Comparison of ENCODE assay signal across 18 cellular contexts in genomic region chr16:2278272-2278608, GRCh38. TPM values are rescaled to one million over a fixed set of nuclear protein-coding genes. Genes with fewer than 3 reads are reported as not detected.
DNase-seq lines count a peak whose midpoint lies in the region; ATAC-seq, FAIRE-seq and TF ChIP-seq lines count a peak whose summit lies in the region.
"Had no signal": no experiment of that assay in that cellular context is flagged by ENCODE, and none has a peak within 500 bp of the region (broad histone marks: within the 10 kb centered on the region; RNA-seq: fewer than 3 reads in every experiment).

No MANE protein-coding gene starts in this region.

- H2BK5ac ChIP-seq in IMR-90 (ENCODE audit: low read depth, low read length, poor library complexity, severe bottlenecking), result no peak overlapping the region
- 0 out of 2 replicates have a peak overlapping the region, but pooled peaks have one; percentile 8 for H2BK5ac ChIP-seq in H1 (ENCODE audit: low read depth, low read length)

- TF ChIP-seq POLR2A in IMR-90 (IDR thresholded peaks at IDR 0.05; ENCODE audit: low read depth, low read length) (no peak), H1 (IDR thresholded peaks at IDR 0.05; ENCODE audit: control extremely low read depth in 1 of 2, low read depth in 2 of 2, low read length in 2 of 2) (no peak)

- no peak overlapping the region for H2BK15ac ChIP-seq in IMR-90 (ENCODE audit: low read depth, low read length)
- H2BK15ac ChIP-seq in H1 (ENCODE audit: low read length), result no peak overlapping the region

- no peak overlapping the region for H2BK12ac ChIP-seq in H1 (ENCODE audit: low read depth, low read length)

- no peak for TF ChIP-seq RAD21 in IMR-90 (IDR thresholded peaks at IDR 0.05; ENCODE audit: low read length)
- peak; percentile 38 to 48 for TF ChIP-seq RAD21 in H1 (IDR thresholded peaks at IDR 0.05 in 1 of 2, conservative IDR thresholded peaks at IDR 0.05 in 1 of 2; ENCODE audit: low read depth in 2 of 2, low read length in 2 of 2)

- CTCF ChIA-PET in IMR-90 (lab: Yijun Ruan, JAX) (no interaction called here), H1 (lab: Charles Lee; ENCODE audit: partially characterized antibody) (interaction anchor here (0.6 to 4.8 kb wide), 15 partner anchors 8 to 223 kb away, joined by 3 to 30 read pairs (median 3); no protein-coding TSS in a partner anchor)
- CTCF ChIA-PET in activated naive CD4-positive, alpha-beta T cell treated with anti-CD3 and anti-CD28 coated beads for 36 hours (lab: Charles Lee), result no interaction called here

- no peak overlapping the region for H2BK120ac ChIP-seq in IMR-90 (ENCODE audit: low read depth, low read length)
- no peak overlapping the region for H2BK120ac ChIP-seq in H1 (replicated peaks; ENCODE audit: low read depth, low read length)

- peaks cover 9% of the 10 kb centered on the region; the same call in 1 of the 2 replicates for H4K20me1 ChIP-seq in DND-41 (ENCODE audit: insufficient read depth, low read length)
- 0 out of 2 replicates have a peak, but pooled peaks cover under 1% of the 10 kb centered on the region for H4K20me1 ChIP-seq in IMR-90 (ENCODE audit: insufficient read depth, low read length)
- peaks cover 3 to 5% of the 10 kb centered on the region in 2 experiments for H4K20me1 ChIP-seq in H1 (replicated peaks in 1 of 2; ENCODE audit: control insufficient read depth in 1 of 2, insufficient read depth in 2 of 2, low read length in 2 of 2)
- H4K20me1 ChIP-seq in neural progenitor cell (ENCODE audit: low read depth), result no peaks in the 10 kb centered on the region

- ATAC-seq in DND-41 (ENCODE audit: insufficient read depth, low read depth) (0 out of 3 replicates have a peak, but pooled peaks have one; percentile 47), IMR-90 (ENCODE audit: low read depth) (no peak)
- no peak for ATAC-seq in activated naive CD4-positive, alpha-beta T cell treated with anti-CD3 and anti-CD28 coated beads, Interleukin-2, amount 50 U/mL, for 72 hours
- ATAC-seq: activated CD8-positive, alpha-beta memory T cell treated with anti-CD3 and anti-CD28 coated beads, Interleukin-2, amount 10 ng/mL, durations not matched to agents 7 days and 5 days; sciatic nerve; stimulated activated effector memory CD8-positive, alpha-beta T cell treated with anti-CD3 and anti-CD28 coated beads, Interleukin-12 subunit alpha, Interleukin-12 subunit beta, amount 100 ng/mL, for 72 hours had no signal

- TF ChIP-seq EP300 in H1 (IDR thresholded peaks at IDR 0.05; ENCODE audit: borderline replicate concordance in 1 of 2, low read depth in 2 of 2, low read length in 2 of 2), result no peak

- H2AK5ac ChIP-seq in IMR-90 (ENCODE audit: low read depth, low read length) (no peak overlapping the region), H1 (ENCODE audit: low read depth, low read length) (no peak overlapping the region)

- no peaks in the 10 kb centered on the region; the same call in 1 of the 2 replicates for H3K9me1 ChIP-seq in IMR-90 (ENCODE audit: insufficient read depth, low read length)

- no peak overlapping the region for H3K18ac ChIP-seq in IMR-90 (ENCODE audit: low read depth, low read length)
- H3K18ac ChIP-seq in H1 (ENCODE audit: extremely low read depth, low read length), result no peak overlapping the region

- no peak overlapping the region for H4K5ac ChIP-seq in IMR-90 (ENCODE audit: low read depth, low read length)
- H4K5ac ChIP-seq in H1 (ENCODE audit: insufficient read length, low read depth, low read length), result no peak overlapping the region

- no peaks in the 10 kb centered on the region for H3F3A ChIP-seq in neural progenitor cell (ENCODE audit: low read depth)

- H3K36me3 ChIP-seq in DND-41 (ENCODE audit: insufficient read depth, low read length), result no peaks in the 10 kb centered on the region
- peaks cover 1% of the 10 kb centered on the region; the same call in 1 of the 2 replicates for H3K36me3 ChIP-seq in IMR-90 (ENCODE audit: control insufficient read depth, insufficient read depth, low read length)
- no peaks in the 10 kb centered on the region for H3K36me3 ChIP-seq in H1 (ENCODE audit: control insufficient read depth in 2 of 4, insufficient read depth in 4 of 4, low read length in 3 of 4)
- no peaks in the 10 kb centered on the region for H3K36me3 ChIP-seq in neural progenitor cell

- peaks cover 2% of the 10 kb centered on the region for H3K27me3 Mint-ChIP-seq in neural progenitor cell (ENCODE audit: insufficient read depth, low read depth)
- H3K27me3 Mint-ChIP-seq in activated naive CD4-positive, alpha-beta T cell treated with anti-CD3 and anti-CD28 coated beads for 36 hours (ENCODE audit: low read depth), result no peaks in the 10 kb centered on the region
- H3K27me3 Mint-ChIP-seq: activated CD8-positive, alpha-beta memory T cell treated with anti-CD3 and anti-CD28 coated beads, Interleukin-2, amount 10 ng/mL, durations not matched to agents 7 days and 5 days had no signal

- H4K8ac ChIP-seq in IMR-90 (ENCODE audit: low read depth in 2 of 2, low read length in 2 of 2) (no peak overlapping the region), H1 (ENCODE audit: extremely low read depth, insufficient read depth, low read length) (peak overlapping the region; percentile 35; the same call in 1 of the 2 replicates)

- no peak overlapping the region for H3K9ac ChIP-seq in DND-41 (ENCODE audit: low read depth, low read length)
- no peak overlapping the region for H3K9ac ChIP-seq in IMR-90 (ENCODE audit: low read depth, low read length)
- H3K9ac ChIP-seq in H1 (replicated peaks in 1 of 4; ENCODE audit: extremely low read depth in 1 of 4, low read depth in 3 of 4, low read length in 3 of 4), result no peak overlapping the region
- H3K9ac ChIP-seq in neural progenitor cell, result no peak overlapping the region

- H3K14ac ChIP-seq in IMR-90 (replicated peaks; ENCODE audit: low read depth, low read length) (no peak overlapping the region), H1 (ENCODE audit: insufficient read length) (no peak overlapping the region)

- H3K23me2 ChIP-seq in H1 (ENCODE audit: low read depth, low read length), result no peaks in the 10 kb centered on the region

- 83% methylated on average over 4 of the region's 14 CpGs; no CpG with 5 or more reads in 1 of the 2 experiments for WGBS in IMR-90 (ENCODE audit: extremely low coverage in 2 of 2, insufficient read length in 1 of 2), 2 experiments
- 88% methylated on average over 13 of the region's 14 CpGs; no CpG with 5 or more reads in 1 of the 2 experiments for WGBS in H1 (ENCODE audit: extremely low coverage in 1 of 2, insufficient coverage in 1 of 2, insufficient read length in 1 of 2, insufficient replicate concordance in 2 of 2, low coverage in 1 of 2, low lambda C conversion rate in 2 of 2, missing lambda C conversion rate in 1 of 2), 2 experiments

- DNase-seq in DND-41 (no peak), IMR-90 (no peak), H1 (ENCODE audit: low read depth in 1 of 2, low spot score in 2 of 2) (no peak), neural progenitor cell (ENCODE audit: low spot score) (no peak)
- no peak for DNase-seq in activated naive CD4-positive, alpha-beta T cell treated with anti-CD3 and anti-CD28 coated beads for 36 hours
- no peak for DNase-seq in activated naive CD4-positive, alpha-beta T cell treated with Interleukin-2 at 50 U/mL for 16 hours
- no peak for DNase-seq in activated naive CD4-positive, alpha-beta T cell treated with anti-CD3 and anti-CD28 coated beads, Interleukin-2, amount 50 U/mL, for 72 hours (ENCODE audit: low spot score in 2 of 2)
- DNase-seq: activated CD4-positive, alpha-beta T cell treated with anti-CD3 and anti-CD28 coated beads for 48 hours; activated CD8-positive, alpha-beta memory T cell treated with anti-CD3 and anti-CD28 coated beads, Interleukin-2, amount 10 ng/mL, durations not matched to agents 7 days and 5 days; BE2C; central memory CD4-positive, alpha-beta T cell; NCI-H1694 treated with DMSO at 0.1 percent for 48 hours; NCI-H446; NK-92 treated with Interleukin-12 subunit alpha and Interleukin-12 subunit beta, amount 100 ng/mL, for 24 hours had no signal

- H3K79me1 ChIP-seq in IMR-90 (ENCODE audit: low read depth in 1 of 2, low read length in 2 of 2), result no peaks in the 10 kb centered on the region
- H3K79me1 ChIP-seq in H1 (ENCODE audit: low read depth, low read length), result no peaks in the 10 kb centered on the region

- no TSS peak for BruUV-seq in IMR-90 (replicated peaks; lab: Mats Ljungman, UMichigan)

- H3K79me2 ChIP-seq in DND-41 (ENCODE audit: insufficient read depth, low read length) (no peaks in the 10 kb centered on the region), H1 (ENCODE audit: control insufficient read depth in 1 of 2, insufficient read depth in 2 of 2, low read length in 2 of 2) (no peaks in the 10 kb centered on the region), neural progenitor cell (ENCODE audit: low read depth) (no peaks in the 10 kb centered on the region)

- H2AK9ac ChIP-seq in IMR-90 (replicated peaks; ENCODE audit: low read depth, low read length, poor library complexity), result no peak overlapping the region

- no peak overlapping the region for H2BK20ac ChIP-seq in IMR-90 (ENCODE audit: low read depth, low read length)
- H2BK20ac ChIP-seq in H1 (ENCODE audit: low read length), result no peak overlapping the region

- dilution Hi-C loops in IMR-90 (cut with HindIII; ENCODE audit: low sequenced_read_pairs, unreplicated experiment), result no loop called here

- H3K4ac ChIP-seq in IMR-90 (ENCODE audit: low read depth, low read length), result no peak overlapping the region
- H3K4ac ChIP-seq in H1 (replicated peaks; ENCODE audit: insufficient read length, low read depth, low read length), result no peak overlapping the region

- H3K4me1 ChIP-seq in DND-41 (ENCODE audit: insufficient read depth, low read length), result no peaks in the 10 kb centered on the region
- H3K4me1 ChIP-seq in IMR-90 (ENCODE audit: control insufficient read depth, insufficient read depth, low read length), result no peaks in the 10 kb centered on the region
- H3K4me1 ChIP-seq in H1 (replicated peaks in 1 of 4; ENCODE audit: control insufficient read depth in 3 of 4, insufficient read depth in 4 of 4, low read length in 3 of 4), result no peaks in the 10 kb centered on the region; a peak in 1 of 7 replicates
- no peaks in the 10 kb centered on the region for H3K4me1 ChIP-seq in neural progenitor cell
- H3K4me1 ChIP-seq: BE2C had no signal

- peaks cover 2% of the 10 kb centered on the region for H3K4me1 Mint-ChIP-seq in neural progenitor cell
- H3K4me1 Mint-ChIP-seq in activated naive CD4-positive, alpha-beta T cell treated with anti-CD3 and anti-CD28 coated beads for 36 hours (ENCODE audit: low read depth), result no peaks in the 10 kb centered on the region
- H3K4me1 Mint-ChIP-seq: activated CD8-positive, alpha-beta memory T cell treated with anti-CD3 and anti-CD28 coated beads, Interleukin-2, amount 10 ng/mL, durations not matched to agents 7 days and 5 days; stimulated activated effector memory CD8-positive, alpha-beta T cell treated with anti-CD3 and anti-CD28 coated beads, Interleukin-12 subunit alpha, Interleukin-12 subunit beta, amount 100 ng/mL, for 72 hours had no signal

- H2AFZ ChIP-seq in DND-41 (ENCODE audit: low read depth, low read length) (no peak overlapping the region), IMR-90 (replicated peaks; ENCODE audit: low read length, poor library complexity) (peak overlapping the region; percentile 14), H1 (ENCODE audit: low read length) (no peak overlapping the region), neural progenitor cell (replicated peaks) (no peak overlapping the region)

- H3K9me3 ChIP-seq in DND-41 (ENCODE audit: insufficient read depth, low read length, severe bottlenecking) (no peaks in the 10 kb centered on the region), IMR-90 (ENCODE audit: control insufficient read depth, insufficient read depth, low read length) (no peaks in the 10 kb centered on the region), H1 (ENCODE audit: insufficient read depth in 2 of 2, low read depth in 1 of 2, low read length in 1 of 2) (no peaks in the 10 kb centered on the region), neural progenitor cell (ENCODE audit: low read depth) (no peaks in the 10 kb centered on the region)
- H3K9me3 ChIP-seq: BE2C, thoracic aorta had no signal

- intact Hi-C loops in IMR-90 (cut with micrococcal nuclease), result no loop called here
- intact Hi-C loops in activated naive CD4-positive, alpha-beta T cell treated with anti-CD3 and anti-CD28 coated beads for 36 hours (cut with micrococcal nuclease), result no loop called here

- H3K4me3 ChIP-seq in DND-41 (ENCODE audit: low read depth in 1 of 2, low read length in 2 of 2) (no peak overlapping the region), IMR-90 (ENCODE audit: insufficient read depth, low read depth, low read length) (no peak overlapping the region), H1 (ENCODE audit: extremely low read depth in 1 of 4, insufficient read depth in 2 of 4, low read depth in 3 of 4, low read length in 4 of 4) (no peak overlapping the region), neural progenitor cell (no peak overlapping the region)
- H3K4me3 ChIP-seq: thoracic aorta had no signal

- in situ Hi-C loops in IMR-90 (cut with MboI; ENCODE audit: low sequenced_read_pairs), result loop anchor here (10.0 kb wide), 1 partner anchor 147 kb away; the partner anchor contains the start of gene CCNF

- TF ChIP-seq CTCF in DND-41 (IDR thresholded peaks at IDR 0.05; ENCODE audit: borderline replicate concordance, extremely low read depth, low read length, poor library complexity, severe bottlenecking) (peak; percentile 28), IMR-90 (conservative IDR thresholded peaks at IDR 0.05; ENCODE audit: low read depth, low read length) (no peak), H1 (IDR thresholded peaks at IDR 0.05; ENCODE audit: control extremely low read depth in 1 of 3, insufficient read depth in 1 of 3, low read depth in 1 of 3, low read length in 3 of 3) (peak; percentile 53 to 66 (median 54)), neural progenitor cell (IDR thresholded peaks at IDR 0.05) (peak; percentile 29)

- no peak overlapping the region for H3K27ac Mint-ChIP-seq in neural progenitor cell
- no peak overlapping the region for H3K27ac Mint-ChIP-seq in activated naive CD4-positive, alpha-beta T cell treated with anti-CD3 and anti-CD28 coated beads for 36 hours
- no peak overlapping the region for H3K27ac Mint-ChIP-seq in activated naive CD4-positive, alpha-beta T cell treated with anti-CD3 and anti-CD28 coated beads, Interleukin-2, amount 50 U/mL, for 72 hours
- H3K27ac Mint-ChIP-seq: activated CD8-positive, alpha-beta memory T cell treated with anti-CD3 and anti-CD28 coated beads, Interleukin-2, amount 10 ng/mL, durations not matched to agents 7 days and 5 days; stimulated activated effector memory CD8-positive, alpha-beta T cell treated with anti-CD3 and anti-CD28 coated beads, Interleukin-12 subunit alpha, Interleukin-12 subunit beta, amount 100 ng/mL, for 72 hours had no signal

- H3K4me3 Mint-ChIP-seq in neural progenitor cell, result no peak overlapping the region
- H3K4me3 Mint-ChIP-seq in activated naive CD4-positive, alpha-beta T cell treated with anti-CD3 and anti-CD28 coated beads for 36 hours, result no peak overlapping the region
- H3K4me3 Mint-ChIP-seq: activated CD8-positive, alpha-beta memory T cell treated with anti-CD3 and anti-CD28 coated beads, Interleukin-2, amount 10 ng/mL, durations not matched to agents 7 days and 5 days; stimulated activated effector memory CD8-positive, alpha-beta T cell treated with anti-CD3 and anti-CD28 coated beads, Interleukin-12 subunit alpha, Interleukin-12 subunit beta, amount 100 ng/mL, for 72 hours had no signal

- POLR2A ChIA-PET in IMR-90 (lab: Charles Lee; ENCODE audit: unreplicated experiment), result no interaction called here
- POLR2A ChIA-PET in H1 (lab: Charles Lee; ENCODE audit: partially characterized antibody), result interaction anchor here (0.6 to 3.6 kb wide), 11 partner anchors 8 to 325 kb away, joined by 3 to 29 read pairs (median 4); partner anchors contain the start of genes ECI1 and TRAF7

- H3K4me2 ChIP-seq in DND-41 (ENCODE audit: insufficient read depth, low read length), result no peak overlapping the region
- H3K4me2 ChIP-seq in IMR-90 (ENCODE audit: low read depth, low read length), result no peak overlapping the region
- H3K4me2 ChIP-seq in H1 (ENCODE audit: insufficient read depth in 1 of 2, low read depth in 2 of 2, low read length in 2 of 2), result no peak overlapping the region
- H3K4me2 ChIP-seq in neural progenitor cell, result no peak overlapping the region

- no peak overlapping the region for H3K27ac ChIP-seq in DND-41 (ENCODE audit: low read length)
- H3K27ac ChIP-seq in IMR-90 (ENCODE audit: insufficient read depth, low read length), result no peak overlapping the region
- H3K27ac ChIP-seq in H1 (ENCODE audit: low read depth, low read length), result no peak overlapping the region
- H3K27ac ChIP-seq in neural progenitor cell, result no peak overlapping the region
- H3K27ac ChIP-seq: thoracic aorta had no signal

- FAIRE-seq in H1 (lab: Jason Lieb, UNC), result no peak
- FAIRE-seq: TTC549 had no signal

- H3K56ac ChIP-seq in IMR-90 (ENCODE audit: extremely low read depth, insufficient read depth, low read length), result no peak overlapping the region
- H3K56ac ChIP-seq in H1 (replicated peaks; ENCODE audit: insufficient read length, low read depth, low read length), result no peak overlapping the region

- no peak overlapping the region for H4K91ac ChIP-seq in IMR-90 (ENCODE audit: insufficient read depth, low read depth, low read length)
- H4K91ac ChIP-seq in H1 (replicated peaks; ENCODE audit: insufficient read length, low read length), result no peak overlapping the region

- H3K27me3 ChIP-seq in DND-41 (ENCODE audit: insufficient read depth, low read length, poor library complexity) (no peaks in the 10 kb centered on the region), IMR-90 (ENCODE audit: control insufficient read depth, insufficient read depth, low read length) (peaks cover 35% of the 10 kb centered on the region), H1 (replicated peaks in 1 of 4; ENCODE audit: control insufficient read depth in 3 of 4, extremely low read depth in 1 of 4, insufficient read depth in 3 of 4, low read length in 3 of 4) (no peaks in the 10 kb centered on the region), neural progenitor cell (no peaks in the 10 kb centered on the region)
- H3K27me3 ChIP-seq: BE2C had no signal

- no peaks in the 10 kb centered on the region for H3K36me3 Mint-ChIP-seq in neural progenitor cell
- peaks cover 2% of the 10 kb centered on the region for H3K36me3 Mint-ChIP-seq in activated naive CD4-positive, alpha-beta T cell treated with anti-CD3 and anti-CD28 coated beads for 36 hours (ENCODE audit: low read depth)
- H3K36me3 Mint-ChIP-seq in activated naive CD4-positive, alpha-beta T cell treated with anti-CD3 and anti-CD28 coated beads, Interleukin-2, amount 50 U/mL, for 72 hours, result no peaks in the 10 kb centered on the region
- H3K36me3 Mint-ChIP-seq: activated CD8-positive, alpha-beta memory T cell treated with anti-CD3 and anti-CD28 coated beads, Interleukin-2, amount 10 ng/mL, durations not matched to agents 7 days and 5 days; stimulated activated effector memory CD8-positive, alpha-beta T cell treated with anti-CD3 and anti-CD28 coated beads, Interleukin-12 subunit alpha, Interleukin-12 subunit beta, amount 100 ng/mL, for 72 hours had no signal

- no peaks in the 10 kb centered on the region for H3K9me3 Mint-ChIP-seq in neural progenitor cell
- no peaks in the 10 kb centered on the region for H3K9me3 Mint-ChIP-seq in activated naive CD4-positive, alpha-beta T cell treated with anti-CD3 and anti-CD28 coated beads for 36 hours
- H3K9me3 Mint-ChIP-seq in activated naive CD4-positive, alpha-beta T cell treated with anti-CD3 and anti-CD28 coated beads, Interleukin-2, amount 50 U/mL, for 72 hours, result no peaks in the 10 kb centered on the region
- H3K9me3 Mint-ChIP-seq: stimulated activated effector memory CD8-positive, alpha-beta T cell treated with anti-CD3 and anti-CD28 coated beads, Interleukin-12 subunit alpha, Interleukin-12 subunit beta, amount 100 ng/mL, for 72 hours had no signal

- H3K23ac ChIP-seq in IMR-90 (ENCODE audit: low read depth, low read length) (no peak overlapping the region), H1 (ENCODE audit: insufficient read length) (no peak overlapping the region)

RNA-seq across cellular contexts. Expression of gene RNPS1, which starts 10.3 kb away (rescaled TPM):
- total RNA-seq in IMR-90 (2012; rRNA removed) (57.5 and 65.0 TPM in 2 replicates), neural progenitor cell (ENCODE audit: low replicate concordance) (176 and 284 TPM in 2 replicates)
- polyA plus RNA-seq in IMR-90 (2012; rRNA removed) (192 and 194 TPM in 2 replicates), H1 (2011; rRNA removed) (350 and 516 TPM in 2 replicates)
- 216 and 218 TPM in 2 replicates for polyA plus RNA-seq in IMR-90 (2012; cell fraction: cytosol; rRNA removed)
- 233 and 331 TPM in 2 replicates for polyA plus RNA-seq in IMR-90 (2012; cell fraction: nucleus; rRNA removed; ENCODE audit: low replicate concordance)
- 330 and 357 TPM in 2 replicates for total RNA-seq in H1 (2021; fragmentation: NEBNext Ultra II Directional; extraction: Animal tissue kit (Norgen Biotek cat#: 25700))
- polyA plus RNA-seq in H1 (2011; cell fraction: cytosol; rRNA removed), result 390 TPM
- 343 TPM for polyA plus RNA-seq in H1 (2011; cell fraction: nucleus; rRNA removed)
- polyA plus RNA-seq in H1 (2012, experiment 1 of 2), result 265 to 341 TPM (median 323 TPM) in 4 replicates
- 331 TPM for polyA plus RNA-seq in H1 (2012, experiment 2 of 2)
- 282 TPM for polyA plus RNA-seq in H1 (2013, experiment 1 of 2)
- polyA plus RNA-seq in H1 (2013, experiment 2 of 2), result 281 TPM
- 137 and 199 TPM in 2 replicates for polyA minus RNA-seq in H1 (2011; rRNA and poly(A)+ RNA removed)
- 150 TPM for polyA minus RNA-seq in H1 (2011; cell fraction: cytosol; rRNA and poly(A)+ RNA removed)
- polyA minus RNA-seq in H1 (2011; cell fraction: nucleus; rRNA and poly(A)+ RNA removed), result 141 TPM
- total RNA-seq in activated naive CD4-positive, alpha-beta T cell treated with anti-CD3 and anti-CD28 coated beads for 36 hours, result 100 to 1,000 TPM; 306 to 311 TPM
- total RNA-seq in activated naive CD4-positive, alpha-beta T cell treated with anti-CD3 and anti-CD28 coated beads, Interleukin-2, amount 50 U/mL, for 72 hours, result 100 to 1,000 TPM; 289 to 296 TPM

RNA-seq across cellular contexts. Expression of gene ECI1, which starts 26.9 kb away (rescaled TPM):
- total RNA-seq in IMR-90 (2012; rRNA removed) (20.3 TPM in 2 replicates), neural progenitor cell (ENCODE audit: low replicate concordance) (39.7 and 85.6 TPM in 2 replicates)
- polyA plus RNA-seq in IMR-90 (2012; rRNA removed) (30.1 and 42.0 TPM in 2 replicates), H1 (2011; rRNA removed) (151 and 154 TPM in 2 replicates)
- 23.4 and 54.6 TPM in 2 replicates for polyA plus RNA-seq in IMR-90 (2012; cell fraction: cytosol; rRNA removed)
- polyA plus RNA-seq in IMR-90 (2012; cell fraction: nucleus; rRNA removed; ENCODE audit: low replicate concordance), result 26.2 and 57.7 TPM in 2 replicates
- total RNA-seq in H1 (2021; fragmentation: NEBNext Ultra II Directional; extraction: Animal tissue kit (Norgen Biotek cat#: 25700)), result 79.5 and 80.0 TPM in 2 replicates
- polyA plus RNA-seq in H1 (2011; cell fraction: cytosol; rRNA removed), result 133 TPM
- polyA plus RNA-seq in H1 (2011; cell fraction: nucleus; rRNA removed), result 128 TPM
- 67.8 to 120 TPM (median 104 TPM) in 4 replicates for polyA plus RNA-seq in H1 (2012, experiment 1 of 2)
- 83.0 TPM for polyA plus RNA-seq in H1 (2012, experiment 2 of 2)
- polyA plus RNA-seq in H1 (2013, experiment 1 of 2), result 59.9 TPM
- 52.9 TPM for polyA plus RNA-seq in H1 (2013, experiment 2 of 2)
- 20.6 and 24.2 TPM in 2 replicates for polyA minus RNA-seq in H1 (2011; rRNA and poly(A)+ RNA removed)
- polyA minus RNA-seq in H1 (2011; cell fraction: cytosol; rRNA and poly(A)+ RNA removed), result 42.8 TPM
- 39.6 TPM for polyA minus RNA-seq in H1 (2011; cell fraction: nucleus; rRNA and poly(A)+ RNA removed)
- 10 to 100 TPM; 39.7 to 48.3 TPM for total RNA-seq in activated naive CD4-positive, alpha-beta T cell treated with anti-CD3 and anti-CD28 coated beads for 36 hours
- 10 to 100 TPM; 53.8 to 57.6 TPM for total RNA-seq in activated naive CD4-positive, alpha-beta T cell treated with anti-CD3 and anti-CD28 coated beads, Interleukin-2, amount 50 U/mL, for 72 hours

RNA-seq across cellular contexts. Expression of gene DNASE1L2, which starts 42.0 kb away (rescaled TPM):
- total RNA-seq in IMR-90 (2012; rRNA removed), result 0.18 and 0.28 TPM in 2 replicates
- 0.75 and 1.5 TPM in 2 replicates for polyA plus RNA-seq in IMR-90 (2012; rRNA removed)
- 0.51 and 0.56 TPM in 2 replicates for polyA plus RNA-seq in IMR-90 (2012; cell fraction: cytosol; rRNA removed)
- 2.6 and 7.5 TPM in 2 replicates for polyA plus RNA-seq in IMR-90 (2012; cell fraction: nucleus; rRNA removed; ENCODE audit: low replicate concordance)
- total RNA-seq in H1 (2021; fragmentation: NEBNext Ultra II Directional; extraction: Animal tissue kit (Norgen Biotek cat#: 25700)), result 0.19 and 0.35 TPM in 2 replicates
- 0.75 and 0.97 TPM in 2 replicates for polyA plus RNA-seq in H1 (2011; rRNA removed)
- polyA plus RNA-seq in H1 (2011; cell fraction: cytosol; rRNA removed), result 0.41 TPM
- 2.0 TPM for polyA plus RNA-seq in H1 (2011; cell fraction: nucleus; rRNA removed)
- polyA plus RNA-seq in H1 (2012, experiment 1 of 2), result 0.20 to 0.64 TPM (median 0.42 TPM) in 4 replicates
- polyA plus RNA-seq in H1 (2012, experiment 2 of 2), result 0.24 TPM
- 0.28 TPM for polyA plus RNA-seq in H1 (2013, experiment 1 of 2)
- polyA plus RNA-seq in H1 (2013, experiment 2 of 2), result 0.22 TPM
- polyA minus RNA-seq in H1 (2011; rRNA and poly(A)+ RNA removed), result 0.09 and 0.12 TPM in 2 replicates
- not detected for polyA minus RNA-seq in H1 (2011; cell fraction: cytosol; rRNA and poly(A)+ RNA removed)
- polyA minus RNA-seq in H1 (2011; cell fraction: nucleus; rRNA and poly(A)+ RNA removed), result 0.60 TPM
- 0.21 and 1.6 TPM in 2 replicates for total RNA-seq in neural progenitor cell (ENCODE audit: low replicate concordance)
- total RNA-seq in activated naive CD4-positive, alpha-beta T cell treated with anti-CD3 and anti-CD28 coated beads for 36 hours, result under 1 TPM; 0.33 to 0.62 TPM
- total RNA-seq in activated naive CD4-positive, alpha-beta T cell treated with anti-CD3 and anti-CD28 coated beads, Interleukin-2, amount 50 U/mL, for 72 hours, result 1 to 10 TPM; 1.3 to 1.5 TPM

RNA-seq across cellular contexts. Expression of gene E4F1, which starts 54.8 kb away (rescaled TPM):
- 13.1 and 25.0 TPM in 2 replicates for total RNA-seq in IMR-90 (2012; rRNA removed)
- 33.0 and 39.6 TPM in 2 replicates for polyA plus RNA-seq in IMR-90 (2012; rRNA removed)
- polyA plus RNA-seq in IMR-90 (2012; cell fraction: cytosol; rRNA removed), result 14.6 and 22.6 TPM in 2 replicates
- 129 and 420 TPM in 2 replicates for polyA plus RNA-seq in IMR-90 (2012; cell fraction: nucleus; rRNA removed; ENCODE audit: low replicate concordance)
- total RNA-seq in H1 (2021; fragmentation: NEBNext Ultra II Directional; extraction: Animal tissue kit (Norgen Biotek cat#: 25700)), result 21.9 and 22.2 TPM in 2 replicates
- polyA plus RNA-seq in H1 (2011; rRNA removed), result 27.0 and 34.2 TPM in 2 replicates
- 31.8 TPM for polyA plus RNA-seq in H1 (2011; cell fraction: cytosol; rRNA removed)
- polyA plus RNA-seq in H1 (2011; cell fraction: nucleus; rRNA removed), result 122 TPM
- 10.7 to 22.9 TPM (median 21.9 TPM) in 4 replicates for polyA plus RNA-seq in H1 (2012, experiment 1 of 2)
- polyA plus RNA-seq in H1 (2012, experiment 2 of 2), result 12.4 TPM
- polyA plus RNA-seq in H1 (2013, experiment 1 of 2), result 15.0 TPM
- 11.6 TPM for polyA plus RNA-seq in H1 (2013, experiment 2 of 2)
- polyA minus RNA-seq in H1 (2011; rRNA and poly(A)+ RNA removed), result 7.6 and 10.1 TPM in 2 replicates
- 18.4 TPM for polyA minus RNA-seq in H1 (2011; cell fraction: cytosol; rRNA and poly(A)+ RNA removed)
- polyA minus RNA-seq in H1 (2011; cell fraction: nucleus; rRNA and poly(A)+ RNA removed), result 24.6 TPM
- total RNA-seq in neural progenitor cell (ENCODE audit: low replicate concordance), result 7.4 and 37.7 TPM in 2 replicates
- total RNA-seq in activated naive CD4-positive, alpha-beta T cell treated with anti-CD3 and anti-CD28 coated beads for 36 hours, result 10 to 100 TPM; 21.2 to 21.7 TPM
- total RNA-seq in activated naive CD4-positive, alpha-beta T cell treated with anti-CD3 and anti-CD28 coated beads, Interleukin-2, amount 50 U/mL, for 72 hours, result 10 to 100 TPM; 19.0 to 22.5 TPM
